Comparison of ENCODE assay signal across 8 cellular contexts in the genomic region with DNA sequence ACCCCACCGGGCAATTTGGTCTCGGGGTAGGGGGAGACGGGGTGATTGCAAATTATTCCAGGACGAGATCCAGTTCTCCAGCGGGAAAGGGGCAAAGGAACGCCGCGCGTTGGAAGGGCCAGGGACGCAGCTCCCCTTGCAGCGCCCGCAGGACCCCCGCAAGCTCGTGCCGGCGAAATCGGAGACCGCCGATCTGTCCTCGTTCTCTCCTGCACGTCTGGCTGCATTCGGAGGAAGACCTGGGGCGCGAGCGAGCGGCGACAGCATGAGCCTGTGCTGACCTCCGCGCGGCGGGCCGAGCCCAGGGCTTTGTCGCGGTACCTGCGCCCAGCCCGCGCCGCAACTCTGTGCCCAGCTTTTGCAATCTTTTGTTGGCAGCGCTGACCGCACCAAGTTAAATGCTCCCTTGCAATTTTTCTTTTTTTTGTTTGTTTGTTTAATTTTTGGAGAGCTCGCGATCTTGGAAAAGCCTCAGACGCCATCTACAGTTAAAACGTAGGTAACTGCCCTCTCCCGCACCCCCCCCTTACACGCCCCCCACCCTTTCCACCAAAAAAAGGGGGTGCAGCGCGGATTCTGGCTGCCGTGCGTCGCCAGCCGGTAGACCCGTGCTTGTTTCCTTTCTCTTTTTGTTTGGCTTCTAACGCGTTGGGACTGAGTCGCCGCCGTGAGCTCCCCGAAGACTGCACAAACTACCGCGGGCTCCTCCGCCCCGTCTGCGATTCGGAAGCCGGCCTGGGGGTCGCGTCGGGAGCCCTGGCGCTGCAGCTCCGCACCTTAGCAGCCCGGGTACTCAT. TPM values are rescaled to one million over a fixed set of nuclear protein-coding genes. Genes with fewer than 3 reads are reported as not detected.
A peak's percentile ranks its signal among the peaks of the same experiment; 100 is the strongest.
DNase-seq lines count a peak whose midpoint lies in the region; ATAC-seq, FAIRE-seq and TF ChIP-seq lines count a peak whose summit lies in the region.

No MANE protein-coding gene starts in this region.

- peak overlapping the region; percentile 97 for H3K14ac ChIP-seq in H9 (ENCODE audit: insufficient read depth, low read length)

- H3K27ac Mint-ChIP-seq in CD14-positive monocyte (peak overlapping the region in 6 of 7 donors; percentile 15 to 83 (median 48)), H9 (peak overlapping the region in 2 of 3 experiments; percentile 92 to 96; a peak in 6 of 7 replicates)
- H3K27ac Mint-ChIP-seq in activated CD4-positive, alpha-beta T cell treated with anti-CD3 and anti-CD28 coated beads, Interleukin-2, amount 10 ng/mL, durations not matched to agents 7 days and 5 days, result peak overlapping the region; percentile 94
- peak overlapping the region; percentile 88 for H3K27ac Mint-ChIP-seq in stimulated activated effector memory CD8-positive, alpha-beta T cell treated with anti-CD3 and anti-CD28 coated beads, Interleukin-12 subunit alpha, Interleukin-12 subunit beta, amount 100 ng/mL, for 72 hours

- no peak for FAIRE-seq in GM19239 (lab: Jason Lieb, UNC)

- no peak overlapping the region for H3K23ac ChIP-seq in H9 (ENCODE audit: insufficient read length, low read depth, low read length)

- TF ChIP-seq CTCF in CD14-positive monocyte (IDR thresholded peaks at IDR 0.05) (no peak), H9 (conservative IDR thresholded peaks at IDR 0.05) (peak; percentile 59), lower lobe of right lung (IDR thresholded peaks at IDR 0.05) (peak; percentile 41)

- H3K4me3 Mint-ChIP-seq in CD14-positive monocyte, result peak overlapping the region; percentile 97 to 98
- peak overlapping the region; percentile 91 to 99 for H3K4me3 Mint-ChIP-seq in H9
- H3K4me3 Mint-ChIP-seq in activated CD4-positive, alpha-beta T cell treated with anti-CD3 and anti-CD28 coated beads, Interleukin-2, amount 10 ng/mL, durations not matched to agents 7 days and 5 days, result peak overlapping the region; percentile 95
- peak overlapping the region; percentile 98 for H3K4me3 Mint-ChIP-seq in stimulated activated effector memory CD8-positive, alpha-beta T cell treated with anti-CD3 and anti-CD28 coated beads, Interleukin-12 subunit alpha, Interleukin-12 subunit beta, amount 100 ng/mL, for 72 hours

- DNase-seq in CD14-positive monocyte (ENCODE audit: low spot score) (no peak), H9 (peak; percentile 71), NCI-H345 (lab: John Stamatoyannopoulos, UW) (peak; percentile 77), ecto neural progenitor cell (ENCODE audit: low spot score) (peak; percentile 87), lower lobe of right lung (peak; percentile 76), GM19239 (ENCODE audit: insufficient read length, low spot score) (no peak)
- peak; percentile 64 for DNase-seq in activated CD4-positive, alpha-beta T cell treated with anti-CD3 and anti-CD28 coated beads, Interleukin-2, amount 10 ng/mL, durations not matched to agents 7 days and 5 days
- DNase-seq in stimulated activated effector memory CD8-positive, alpha-beta T cell treated with anti-CD3 and anti-CD28 coated beads, Interleukin-12 subunit alpha, Interleukin-12 subunit beta, amount 100 ng/mL, for 72 hours (ENCODE audit: low spot score in 2 of 2), result peak; percentile 32 to 73

- H3K36me3 ChIP-seq in lower lobe of right lung, result no peaks in the 10 kb centered on the region

- intact Hi-C loops in CD14-positive monocyte (cut with micrococcal nuclease) (loop anchor here in 1 of 2 donors (10.0 kb wide), 1 partner anchor 273 kb away; no protein-coding TSS in a partner anchor), lower lobe of right lung (cut with DNase I) (no loop called here)

- POLR2A ChIA-PET in activated CD4-positive, alpha-beta T cell treated with anti-CD3 and anti-CD28 coated beads, Interleukin-2, amount 10 ng/mL, durations not matched to agents 7 days and 5 days (lab: Charles Lee), result interaction anchor here (0.5 to 0.9 kb wide), 5 partner anchors 10 to 530 kb away, joined by 3 to 6 read pairs (median 3); no protein-coding TSS in a partner anchor

- H2BK12ac ChIP-seq in H9 (ENCODE audit: insufficient read length, low read depth, low read length), result no peak overlapping the region

- H3K79me2 ChIP-seq in H9 (ENCODE audit: insufficient read depth, low read length), result peaks cover 43% of the 10 kb centered on the region; the same call in 1 of the 2 replicates

- no peaks in the 10 kb centered on the region for H3K27me3 ChIP-seq in H9 (ENCODE audit: insufficient read depth, low read length)
- H3K27me3 ChIP-seq in lower lobe of right lung (ENCODE audit: low read depth), result peaks cover 5% of the 10 kb centered on the region

- no peak overlapping the region for H2BK15ac ChIP-seq in H9 (ENCODE audit: low read depth, low read length)

- H3K36me3 Mint-ChIP-seq in CD14-positive monocyte, result peaks cover 15 to 19% of the 10 kb centered on the region in 2 donors
- peaks cover 0 to 12% (median 1%) of the 10 kb centered on the region in 3 experiments; a peak in 3 of 7 replicates for H3K36me3 Mint-ChIP-seq in H9 (ENCODE audit: insufficient read depth in 1 of 3, low read depth in 3 of 3)
- H3K36me3 Mint-ChIP-seq in activated CD4-positive, alpha-beta T cell treated with anti-CD3 and anti-CD28 coated beads, Interleukin-2, amount 10 ng/mL, durations not matched to agents 7 days and 5 days (ENCODE audit: low read depth), result peaks cover 47% of the 10 kb centered on the region
- H3K36me3 Mint-ChIP-seq in stimulated activated effector memory CD8-positive, alpha-beta T cell treated with anti-CD3 and anti-CD28 coated beads, Interleukin-12 subunit alpha, Interleukin-12 subunit beta, amount 100 ng/mL, for 72 hours, result peaks cover 27% of the 10 kb centered on the region

- CTCF ChIA-PET in activated CD4-positive, alpha-beta T cell treated with anti-CD3 and anti-CD28 coated beads, Interleukin-2, amount 10 ng/mL, durations not matched to agents 7 days and 5 days (lab: Charles Lee), result interaction anchor here (0.6 to 3.2 kb wide), 29 partner anchors 8 to 966 kb away, joined by 3 to 15 read pairs (median 4); no protein-coding TSS in a partner anchor

- no CpG with 5 or more reads among the region's 72 CpGs for WGBS in H9 (ENCODE audit: extremely low coverage, insufficient read length, low lambda C conversion rate)

- H3T11ph ChIP-seq in H9 (ENCODE audit: low read length), result no peak overlapping the region

- H3K9me3 Mint-ChIP-seq in CD14-positive monocyte (peaks cover 0 to 27% (median 14%) of the 10 kb centered on the region in 7 donors), H9 (peaks cover 0 to 4% of the 10 kb centered on the region in 2 experiments; a peak in 2 of 5 replicates)
- H3K9me3 Mint-ChIP-seq in activated CD4-positive, alpha-beta T cell treated with anti-CD3 and anti-CD28 coated beads, Interleukin-2, amount 10 ng/mL, durations not matched to agents 7 days and 5 days, result no peaks in the 10 kb centered on the region
- no peaks in the 10 kb centered on the region for H3K9me3 Mint-ChIP-seq in stimulated activated effector memory CD8-positive, alpha-beta T cell treated with anti-CD3 and anti-CD28 coated beads, Interleukin-12 subunit alpha, Interleukin-12 subunit beta, amount 100 ng/mL, for 72 hours

- H3K23me2 ChIP-seq in H9 (ENCODE audit: insufficient read length, low read depth, low read length, poor library complexity, severe bottlenecking), result peaks cover 25% of the 10 kb centered on the region

- no peak overlapping the region for H3K27ac ChIP-seq in H9 (ENCODE audit: insufficient read length, low read depth, low read length)
- peak overlapping the region; percentile 95 for H3K27ac ChIP-seq in lower lobe of right lung

- no peak overlapping the region for H4K5ac ChIP-seq in H9 (ENCODE audit: insufficient read length, low read depth, low read length)

- no peaks in the 10 kb centered on the region for H3K79me1 ChIP-seq in H9 (ENCODE audit: insufficient read depth, low read depth, low read length, poor library complexity, severe bottlenecking)

- H3K9ac ChIP-seq in H9 (ENCODE audit: extremely low read depth, insufficient read length, low read length), result peak overlapping the region; percentile 89

- peaks cover 47 to 76% (median 64%) of the 10 kb centered on the region in 3 donors for H3K27me3 Mint-ChIP-seq in CD14-positive monocyte (ENCODE audit: low read depth in 3 of 3)
- peaks cover 4% of the 10 kb centered on the region for H3K27me3 Mint-ChIP-seq in H9 (ENCODE audit: low read depth)
- peaks cover 12% of the 10 kb centered on the region for H3K27me3 Mint-ChIP-seq in activated CD4-positive, alpha-beta T cell treated with anti-CD3 and anti-CD28 coated beads, Interleukin-2, amount 10 ng/mL, durations not matched to agents 7 days and 5 days

- H2AFZ ChIP-seq in H9 (ENCODE audit: low read length), result no peak overlapping the region

- H2AK5ac ChIP-seq in H9 (ENCODE audit: insufficient read length, low read length), result no peak overlapping the region

- H3K4me3 ChIP-seq in lower lobe of right lung, result peak overlapping the region; percentile 88

- H3K4me1 ChIP-seq in H9 (ENCODE audit: insufficient read depth, low read length) (peaks cover 9% of the 10 kb centered on the region), lower lobe of right lung (peaks cover 32% of the 10 kb centered on the region)

- peak overlapping the region; percentile 85 for H3K18ac ChIP-seq in H9 (ENCODE audit: insufficient read length, low read depth, low read length)

- peak overlapping the region; percentile 82 for H2BK120ac ChIP-seq in H9 (ENCODE audit: low read depth, low read length, poor library complexity, severe bottlenecking)

- no peak overlapping the region for H2BK5ac ChIP-seq in H9 (ENCODE audit: insufficient read length, low read length)

- peak; percentile 29 to 54 for ATAC-seq in lower lobe of right lung
- peak; percentile 46 for ATAC-seq in stimulated activated effector memory CD8-positive, alpha-beta T cell treated with anti-CD3 and anti-CD28 coated beads, Interleukin-12 subunit alpha, Interleukin-12 subunit beta, amount 100 ng/mL, for 72 hours

- H3K4me2 ChIP-seq in H9 (ENCODE audit: insufficient read depth, insufficient read length, low read length), result peak overlapping the region; percentile 93

- H3K9me3 ChIP-seq in H9 (ENCODE audit: control insufficient read depth, low read depth, low read length) (no peaks in the 10 kb centered on the region), lower lobe of right lung (no peaks in the 10 kb centered on the region)

- H2BK20ac ChIP-seq in H9 (ENCODE audit: low read depth, low read length, poor library complexity, severe bottlenecking), result no peak overlapping the region

- H3K4ac ChIP-seq in H9 (ENCODE audit: low read depth, low read length), result no peak overlapping the region; the same call in 1 of the 2 replicates

- no peak overlapping the region for H4K91ac ChIP-seq in H9 (ENCODE audit: insufficient read length, low read depth, low read length)

- no peak overlapping the region for H3K56ac ChIP-seq in H9 (ENCODE audit: insufficient read length, low read depth, low read length)

- H3K4me1 Mint-ChIP-seq in CD14-positive monocyte, result peaks cover 55% of the 10 kb centered on the region
- peaks cover 50 to 55% of the 10 kb centered on the region in 2 experiments for H3K4me1 Mint-ChIP-seq in H9
- peaks cover 53% of the 10 kb centered on the region for H3K4me1 Mint-ChIP-seq in activated CD4-positive, alpha-beta T cell treated with anti-CD3 and anti-CD28 coated beads, Interleukin-2, amount 10 ng/mL, durations not matched to agents 7 days and 5 days
- H3K4me1 Mint-ChIP-seq in stimulated activated effector memory CD8-positive, alpha-beta T cell treated with anti-CD3 and anti-CD28 coated beads, Interleukin-12 subunit alpha, Interleukin-12 subunit beta, amount 100 ng/mL, for 72 hours, result peaks cover 64% of the 10 kb centered on the region

- no peaks in the 10 kb centered on the region for H4K20me1 ChIP-seq in H9 (ENCODE audit: control insufficient read depth, insufficient read depth, insufficient read length)

- no peak overlapping the region for H4K8ac ChIP-seq in H9 (replicated peaks; ENCODE audit: insufficient read length, low read depth, low read length)

RNA-seq across cellular contexts. Expression of gene TRIB2, which starts 0.7 kb away (rescaled TPM):
- polyA plus RNA-seq in CD14-positive monocyte, result under 1 TPM; 0.29 to 0.51 TPM
- 36.2 and 41.9 TPM in 2 replicates for total RNA-seq in H9 (2021)
- 10 to 100 TPM; 85.4 to 96.5 TPM for total RNA-seq in activated CD4-positive, alpha-beta T cell treated with anti-CD3 and anti-CD28 coated beads, Interleukin-2, amount 10 ng/mL, durations not matched to agents 7 days and 5 days
- total RNA-seq in lower lobe of right lung, result 35.1 TPM

Comparison
In these comparisons a context has a peak if more than half of its experiments do, and no peak if none do; other contexts are left out.
1. DNase-seq: peak in H9 (single experiment), NCI-H345 (single experiment), activated CD4-positive, alpha-beta T cell treated with anti-CD3 and anti-CD28 coated beads, Interleukin-2, amount 10 ng/mL, durations not matched to agents 7 days and 5 days (single experiment), ecto neural progenitor cell (single experiment), lower lobe of right lung (single experiment) and stimulated activated effector memory CD8-positive, alpha-beta T cell treated with anti-CD3 and anti-CD28 coated beads, Interleukin-12 subunit alpha, Interleukin-12 subunit beta, amount 100 ng/mL, for 72 hours (2 of 2); none in CD14-positive monocyte (single experiment) and GM19239 (single experiment).
2. Peak in every context shown above with its lines, with median percentiles within 50 percentile points of each other: H3K27ac Mint-ChIP-seq and H3K4me3 Mint-ChIP-seq.